ENCODE assay signal across 30 cellular contexts in genomic region chr4:171774642-171775041, GRCh38. TPM values are rescaled to one million over a fixed set of nuclear protein-coding genes. Genes with fewer than 3 reads are reported as not detected.
"Had no signal": no experiment of that assay in that cellular context is flagged by ENCODE, and none has a peak within 500 bp of the region (broad histone marks: within the 10 kb centered on the region; RNA-seq: fewer than 3 reads in every experiment).

No MANE protein-coding gene starts in this region.

- H3K27ac Mint-ChIP-seq: immature natural killer cell, mesothelial cell of epicardium had no signal

- H3K4me3 ChIP-seq: coronary artery, dorsolateral prefrontal cortex, esophagus muscularis mucosa, gastroesophageal sphincter, heart left ventricle, hepatocyte, lower lobe of right lung, mucosa of descending colon had no signal

- H2AFZ ChIP-seq: hepatocyte had no signal

- H3K27ac ChIP-seq: coronary artery, dorsolateral prefrontal cortex, esophagus muscularis mucosa, foreskin keratinocyte, gastroesophageal sphincter, heart left ventricle, hepatocyte, lower lobe of right lung had no signal

- H3K4me2 ChIP-seq: hepatocyte had no signal

- H3K36me3 Mint-ChIP-seq: mesothelial cell of epicardium had no signal

- H3K4me1 ChIP-seq: esophagus muscularis mucosa, foreskin keratinocyte, gastroesophageal sphincter, heart left ventricle, lower lobe of right lung had no signal

- H3K27me3 ChIP-seq: dorsolateral prefrontal cortex, esophagus muscularis mucosa, foreskin keratinocyte, gastroesophageal sphincter, heart left ventricle, hepatocyte had no signal

- H3K79me2 ChIP-seq: hepatocyte had no signal

- FAIRE-seq: colon, endothelial cell of umbilical vein, frontal cortex, kidney had no signal

- H3K9me3 ChIP-seq: lower lobe of right lung, mucosa of descending colon had no signal

- DNase-seq: dermis blood vessel endothelial cell; dorsolateral prefrontal cortex; effector CD4-positive, alpha-beta T cell; effector memory CD4-positive, alpha-beta T cell; foreskin keratinocyte; heart left ventricle; hypothalamus; immature natural killer cell; islet precursor cell; kidney; kidney glomerular epithelial cell; left colon; left ventricle myocardium superior; lower lobe of right lung; mesenchymal stem cell; mucosa of descending colon had no signal

- ATAC-seq: foreskin keratinocyte, gastroesophageal sphincter, heart left ventricle, left colon, left lobe of liver, left ventricle myocardium superior, lower lobe of right lung, mucosa of descending colon had no signal

- H3K36me3 ChIP-seq: esophagus muscularis mucosa, gastroesophageal sphincter, heart left ventricle, lower lobe of right lung had no signal

- H3K4me3 Mint-ChIP-seq: immature natural killer cell, mesothelial cell of epicardium had no signal

- H3K4me1 Mint-ChIP-seq: immature natural killer cell, mesothelial cell of epicardium had no signal

RNA-seq across cellular contexts. Expression of gene GALNTL6, which starts 38.6 kb away (rescaled TPM):
- total RNA-seq: dermis blood vessel endothelial cell, endothelial cell of umbilical vein, epithelial cell of proximal tubule, fibroblast of lung, fibroblast of villous mesenchyme, foreskin keratinocyte, gastroesophageal sphincter, left lobe of liver, left ventricle myocardium superior, lower lobe of right lung, lung microvascular endothelial cell had no signal
- polyA plus RNA-seq: endothelial cell of umbilical vein, esophagus, fibroblast of lung, foreskin keratinocyte, immature natural killer cell had no signal
